ENCODE assay signal across 27 cellular contexts in the genomic region with DNA sequence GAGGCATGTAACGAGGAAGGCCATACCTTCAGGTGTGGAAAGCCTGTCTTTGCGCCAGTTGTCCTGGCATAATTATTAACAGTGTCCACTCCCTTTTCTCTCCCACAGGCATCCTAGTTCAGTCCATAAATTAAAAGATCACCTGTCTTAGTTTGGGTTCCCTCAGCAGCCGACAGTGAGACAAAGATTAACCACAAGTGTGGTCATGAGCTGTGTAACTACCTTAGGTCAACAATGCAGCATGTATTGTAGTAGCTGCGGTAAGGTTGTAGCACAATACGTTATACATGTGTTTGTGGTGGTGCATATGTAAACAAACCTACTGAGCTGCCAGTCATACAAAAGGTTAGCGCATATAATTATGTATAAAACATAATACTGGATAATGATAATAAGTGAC.
A peak's percentile ranks its signal among the peaks of the same experiment; 100 is the strongest.
DNase-seq lines count a peak whose midpoint lies in the region; ATAC-seq and TF ChIP-seq lines count a peak whose summit lies in the region.
"Had no signal": no experiment of that assay in that cellular context is flagged by ENCODE, and none has a peak within 500 bp of the region (broad histone marks: within the 10 kb centered on the region; RNA-seq: fewer than 3 reads in every experiment).

No MANE protein-coding gene starts in this region.

- H3K27me3 ChIP-seq in aorta (ENCODE audit: control insufficient read depth in 1 of 2, insufficient read depth in 2 of 2, low read length in 1 of 2) = no peaks in the 10 kb centered on the region

- intact Hi-C loops in aorta (cut with DNase I) = no loop called here

- H3K27ac ChIP-seq in aorta (ENCODE audit: low read depth in 1 of 2, low read length in 2 of 2) = no peak overlapping the region
- H3K27ac ChIP-seq: RWPE1 had no signal

- H3K4me1 Mint-ChIP-seq in HFFc6 (ENCODE audit: low read depth) = peaks cover 92% of the 10 kb centered on the region
- H3K4me1 Mint-ChIP-seq: activated CD4-positive, alpha-beta T cell treated with anti-CD3 and anti-CD28 coated beads for 36 hours; activated CD8-positive, alpha-beta memory T cell treated with anti-CD3 and anti-CD28 coated beads, Interleukin-2, amount 10 ng/mL, durations not matched to agents 7 days and 5 days; activated naive CD8-positive, alpha-beta T cell treated with anti-CD3 and anti-CD28 coated beads, Interleukin-2, amount 10 ng/mL, durations not matched to agents 7 days and 5 days; activated T-helper 17 cell treated with anti-CD3 and anti-CD28 coated beads, Interleukin-2, amount 50 U/mL, for 72 hours; nephron progenitor cell; stimulated activated naive CD8-positive, alpha-beta T cell treated with anti-CD3 and anti-CD28 coated beads, Interleukin-15, amount 100 ng/mL, for 72 hours had no signal

- no peaks in the 10 kb centered on the region; the same call in 1 of the 2 replicates for H3K36me3 Mint-ChIP-seq in HFFc6 (ENCODE audit: low read depth)
- H3K36me3 Mint-ChIP-seq: activated CD8-positive, alpha-beta memory T cell treated with anti-CD3 and anti-CD28 coated beads, Interleukin-2, amount 10 ng/mL, durations not matched to agents 7 days and 5 days; activated naive CD8-positive, alpha-beta T cell treated with anti-CD3 and anti-CD28 coated beads, Interleukin-2, amount 10 ng/mL, durations not matched to agents 7 days and 5 days had no signal

- no peak overlapping the region for H3K4me3 Mint-ChIP-seq in HFFc6
- H3K4me3 Mint-ChIP-seq: activated CD4-positive, alpha-beta T cell treated with anti-CD3 and anti-CD28 coated beads for 36 hours; activated CD8-positive, alpha-beta memory T cell treated with anti-CD3 and anti-CD28 coated beads, Interleukin-2, amount 10 ng/mL, durations not matched to agents 7 days and 5 days; activated naive CD8-positive, alpha-beta T cell treated with anti-CD3 and anti-CD28 coated beads, Interleukin-2, amount 10 ng/mL, durations not matched to agents 7 days and 5 days; activated T-helper 17 cell treated with anti-CD3 and anti-CD28 coated beads, Interleukin-2, amount 50 U/mL, for 72 hours; IgD-negative memory B cell; nephron progenitor cell; stimulated activated naive CD8-positive, alpha-beta T cell treated with anti-CD3 and anti-CD28 coated beads, Interleukin-15, amount 100 ng/mL, for 72 hours had no signal

- no peak for TF ChIP-seq CTCF in omental fat pad (IDR thresholded peaks at IDR 0.05)
- no peak for TF ChIP-seq CTCF in HFFc6 (IDR thresholded peaks at IDR 0.05)

- peaks cover under 1% of the 10 kb centered on the region for H3K9me3 Mint-ChIP-seq in HFFc6
- H3K9me3 Mint-ChIP-seq: activated naive CD8-positive, alpha-beta T cell treated with anti-CD3 and anti-CD28 coated beads, Interleukin-2, amount 10 ng/mL, durations not matched to agents 7 days and 5 days; activated T-helper 17 cell treated with anti-CD3 and anti-CD28 coated beads, Interleukin-2, amount 50 U/mL, for 72 hours; nephron progenitor cell had no signal

- H3K36me3 ChIP-seq in aorta (ENCODE audit: control insufficient read depth in 1 of 2, insufficient read depth in 2 of 2, low read length in 1 of 2) = no peaks in the 10 kb centered on the region
- H3K36me3 ChIP-seq: HAP-1 had no signal

- WGBS in aorta, 2 donors = 95 to 96% methylated on average over 6 of the region's 6 CpGs

- ATAC-seq in aorta (ENCODE audit: low FRiP score) (no peak), omental fat pad (ENCODE audit: low FRiP score) (no peak)
- ATAC-seq: activated CD4-positive, alpha-beta T cell treated with anti-CD3 and anti-CD28 coated beads for 36 hours; activated CD8-positive, alpha-beta memory T cell treated with anti-CD3 and anti-CD28 coated beads, Interleukin-2, amount 10 ng/mL, durations not matched to agents 7 days and 5 days; activated T-helper 17 cell treated with anti-CD3 and anti-CD28 coated beads, Interleukin-2, amount 50 U/mL, for 72 hours; SK-N-SH treated with all-trans-retinoic acid at 6 μM for 48 hours; stimulated activated naive CD8-positive, alpha-beta T cell treated with anti-CD3 and anti-CD28 coated beads, Interleukin-15, amount 100 ng/mL, for 72 hours had no signal

- peaks cover 0 to 7% of the 10 kb centered on the region in 2 donors for H3K4me1 ChIP-seq in aorta (ENCODE audit: control insufficient read depth in 1 of 2, insufficient read depth in 2 of 2, low read length in 2 of 2)
- H3K4me1 ChIP-seq: HAP-1 had no signal

- peak; percentile 16 to 74 (median 30) for DNase-seq in NCI-H1417 (lab: John Stamatoyannopoulos, UW)
- DNase-seq in NCI-H1417 treated with DMSO at 0.1 percent for 48 hours (lab: John Stamatoyannopoulos, UW) = no peak
- DNase-seq in NCI-H2029 (lab: John Stamatoyannopoulos, UW) = peak; percentile 85
- peak; percentile 54 for DNase-seq in astrocyte of the hippocampus (ENCODE audit: low read depth, low spot score)
- peak; percentile 57 for DNase-seq in myocyte (ENCODE audit: low read depth)
- no peak for DNase-seq in aorta
- no peak for DNase-seq in omental fat pad (ENCODE audit: low spot score)
- DNase-seq in HFFc6 = no peak
- DNase-seq: activated CD4-positive, alpha-beta T cell treated with anti-CD3 and anti-CD28 coated beads for 36 hours; activated CD8-positive, alpha-beta memory T cell treated with anti-CD3 and anti-CD28 coated beads, Interleukin-2, amount 10 ng/mL, durations not matched to agents 7 days and 5 days; activated naive CD8-positive, alpha-beta T cell treated with anti-CD3 and anti-CD28 coated beads, Interleukin-2, amount 10 ng/mL, durations not matched to agents 7 days and 5 days; cortex of kidney; mesenchymal stem cell; MM.1S; NCI-H1694 treated with DMSO at 0.1 percent for 48 hours; nephron progenitor cell; NK-92 treated with Interleukin-12 subunit alpha and Interleukin-12 subunit beta, amount 100 ng/mL, for 24 hours; small intestine; stimulated activated CD4-positive, alpha-beta T cell treated with anti-CD3 and anti-CD28 coated beads, Interleukin-2, amount 100 ng/mL, for 48 hours; stimulated activated naive CD8-positive, alpha-beta T cell treated with anti-CD3 and anti-CD28 coated beads, Interleukin-15, amount 100 ng/mL, for 72 hours; trophoblast cell had no signal

- no peaks in the 10 kb centered on the region for H3K9me3 ChIP-seq in aorta (ENCODE audit: control insufficient read depth, low read length)
- H3K9me3 ChIP-seq: HAP-1 had no signal

- H3K27ac Mint-ChIP-seq in HFFc6 = no peak overlapping the region
- H3K27ac Mint-ChIP-seq: activated CD4-positive, alpha-beta T cell treated with anti-CD3 and anti-CD28 coated beads for 36 hours; activated CD8-positive, alpha-beta memory T cell treated with anti-CD3 and anti-CD28 coated beads, Interleukin-2, amount 10 ng/mL, durations not matched to agents 7 days and 5 days; activated naive CD8-positive, alpha-beta T cell treated with anti-CD3 and anti-CD28 coated beads, Interleukin-2, amount 10 ng/mL, durations not matched to agents 7 days and 5 days; activated T-helper 17 cell treated with anti-CD3 and anti-CD28 coated beads, Interleukin-2, amount 50 U/mL, for 72 hours; IgD-negative memory B cell; nephron progenitor cell; progenitor cell of endocrine pancreas; stimulated activated naive CD8-positive, alpha-beta T cell treated with anti-CD3 and anti-CD28 coated beads, Interleukin-15, amount 100 ng/mL, for 72 hours had no signal

- H3K27me3 Mint-ChIP-seq in HFFc6 (ENCODE audit: insufficient read depth) = no peaks in the 10 kb centered on the region; the same call in 1 of the 2 replicates
- H3K27me3 Mint-ChIP-seq: activated CD4-positive, alpha-beta T cell treated with anti-CD3 and anti-CD28 coated beads for 36 hours; progenitor cell of endocrine pancreas; stimulated activated naive CD8-positive, alpha-beta T cell treated with anti-CD3 and anti-CD28 coated beads, Interleukin-15, amount 100 ng/mL, for 72 hours had no signal

- H3K4me3 ChIP-seq in aorta (ENCODE audit: low read length in 2 of 2) = no peak overlapping the region
- H3K4me3 ChIP-seq: HAP-1 had no signal

Comparison
In these comparisons a context has a peak if more than half of its experiments do, and no peak if none do; other contexts are left out.
1. DNase-seq: peak in NCI-H1417 (3 of 3), NCI-H2029 (single experiment), astrocyte of the hippocampus (single experiment) and myocyte (single experiment); none in NCI-H1417 treated with DMSO at 0.1 percent for 48 hours (single experiment), aorta (0 of 2), omental fat pad (single experiment) and HFFc6 (single experiment).